ENCODE assay signal across 20 cellular contexts in genomic region chr6:14826456-14826855, GRCh38.
A peak's percentile ranks its signal among the peaks of the same experiment; 100 is the strongest.
DNase-seq lines count a peak whose midpoint lies in the region; ATAC-seq and TF ChIP-seq lines count a peak whose summit lies in the region.
"Had no signal": no experiment of that assay in that cellular context is flagged by ENCODE, and none has a peak within 500 bp of the region (broad histone marks: within the 10 kb centered on the region; RNA-seq: fewer than 3 reads in every experiment).

No MANE protein-coding gene starts in this region.

- no peak overlapping the region for H3K4me3 Mint-ChIP-seq in activated naive CD4-positive, alpha-beta T cell treated with anti-CD3 and anti-CD28 coated beads, Interleukin-2, amount 50 U/mL, for 24 hours
- no peak overlapping the region for H3K4me3 Mint-ChIP-seq in activated naive CD4-positive, alpha-beta T cell treated with anti-CD3 and anti-CD28 coated beads for 36 hours
- H3K4me3 Mint-ChIP-seq in T-helper 17 cell, result no peak overlapping the region
- H3K4me3 Mint-ChIP-seq in stimulated activated naive CD8-positive, alpha-beta T cell treated with anti-CD3 and anti-CD28 coated beads, Interleukin-15, amount 100 ng/mL, for 72 hours, result no peak overlapping the region
- no peak overlapping the region for H3K4me3 Mint-ChIP-seq in osteocyte (ENCODE audit: unreplicated experiment)
- H3K4me3 Mint-ChIP-seq: H9 had no signal

- no peak for DNase-seq in activated naive CD4-positive, alpha-beta T cell treated with anti-CD3 and anti-CD28 coated beads for 36 hours
- DNase-seq in T-helper 17 cell (no peak), mucosa of descending colon (peak; percentile 75 to 88 (median 75)), HCEC 1CT (no peak), osteocyte (ENCODE audit: extremely low spot score, unreplicated experiment) (no peak)
- DNase-seq in stimulated activated naive CD8-positive, alpha-beta T cell treated with anti-CD3 and anti-CD28 coated beads, Interleukin-15, amount 100 ng/mL, for 72 hours, result no peak
- DNase-seq: BE2C, DMS79 treated with DMSO at 0.1 percent for 48 hours, H9, KBM-7, MM.1S, NCI-H1048, NCI-H1436 treated with DMSO at 0.1 percent for 48 hours, NCI-H1930, NCI-H2171 treated with DMSO at 0.1 percent for 48 hours, NCI-H524 treated with DMSO at 0.1 percent for 48 hours had no signal

- peaks cover 9% of the 10 kb centered on the region for H3K4me1 Mint-ChIP-seq in activated naive CD4-positive, alpha-beta T cell treated with anti-CD3 and anti-CD28 coated beads, Interleukin-2, amount 50 U/mL, for 24 hours
- H3K4me1 Mint-ChIP-seq in activated naive CD4-positive, alpha-beta T cell treated with anti-CD3 and anti-CD28 coated beads for 36 hours (ENCODE audit: low read depth), result peaks cover 4% of the 10 kb centered on the region
- H3K4me1 Mint-ChIP-seq in T-helper 17 cell (no peaks in the 10 kb centered on the region), osteocyte (ENCODE audit: unreplicated experiment) (peaks cover 10% of the 10 kb centered on the region)
- H3K4me1 Mint-ChIP-seq in stimulated activated naive CD8-positive, alpha-beta T cell treated with anti-CD3 and anti-CD28 coated beads, Interleukin-15, amount 100 ng/mL, for 72 hours, result no peaks in the 10 kb centered on the region

- H3K9me3 ChIP-seq in T-helper 17 cell (ENCODE audit: control insufficient read depth, low read length, poor library complexity, severe bottlenecking) (no peaks in the 10 kb centered on the region), mucosa of descending colon (no peaks in the 10 kb centered on the region)
- H3K9me3 ChIP-seq: BE2C had no signal

- no peaks in the 10 kb centered on the region for H3K36me3 Mint-ChIP-seq in activated naive CD4-positive, alpha-beta T cell treated with anti-CD3 and anti-CD28 coated beads, Interleukin-2, amount 50 U/mL, for 24 hours
- H3K36me3 Mint-ChIP-seq in activated naive CD4-positive, alpha-beta T cell treated with anti-CD3 and anti-CD28 coated beads for 36 hours (ENCODE audit: low read depth), result no peaks in the 10 kb centered on the region
- H3K36me3 Mint-ChIP-seq in T-helper 17 cell (ENCODE audit: low read depth) (no peaks in the 10 kb centered on the region), osteocyte (ENCODE audit: unreplicated experiment) (no peaks in the 10 kb centered on the region)

- H3K4me3 ChIP-seq in mucosa of descending colon, result no peak overlapping the region
- H3K4me3 ChIP-seq: SJSA1 had no signal

- no peak for ATAC-seq in T-helper 17 cell
- ATAC-seq in mucosa of descending colon, result peak; percentile 94
- no peak for ATAC-seq in stimulated activated naive CD8-positive, alpha-beta T cell treated with anti-CD3 and anti-CD28 coated beads, Interleukin-15, amount 100 ng/mL, for 72 hours
- ATAC-seq: HepG2, Right ventricle myocardium inferior had no signal

- no peak for TF ChIP-seq CTCF in mucosa of descending colon (IDR thresholded peaks at IDR 0.05)
- no peak for TF ChIP-seq CTCF in osteocyte (IDR thresholded peaks at IDR 0.05)

- no peaks in the 10 kb centered on the region for H3K27me3 Mint-ChIP-seq in activated naive CD4-positive, alpha-beta T cell treated with anti-CD3 and anti-CD28 coated beads, Interleukin-2, amount 50 U/mL, for 24 hours
- no peaks in the 10 kb centered on the region for H3K27me3 Mint-ChIP-seq in activated naive CD4-positive, alpha-beta T cell treated with anti-CD3 and anti-CD28 coated beads for 36 hours (ENCODE audit: low read depth)
- peaks cover 18% of the 10 kb centered on the region for H3K27me3 Mint-ChIP-seq in T-helper 17 cell
- H3K27me3 Mint-ChIP-seq in stimulated activated naive CD8-positive, alpha-beta T cell treated with anti-CD3 and anti-CD28 coated beads, Interleukin-15, amount 100 ng/mL, for 72 hours, result no peaks in the 10 kb centered on the region
- H3K27me3 Mint-ChIP-seq in osteocyte (ENCODE audit: unreplicated experiment), result peaks cover 10% of the 10 kb centered on the region

- H3K27ac Mint-ChIP-seq in activated naive CD4-positive, alpha-beta T cell treated with anti-CD3 and anti-CD28 coated beads, Interleukin-2, amount 50 U/mL, for 24 hours, result peak overlapping the region; percentile 61
- H3K27ac Mint-ChIP-seq in activated naive CD4-positive, alpha-beta T cell treated with anti-CD3 and anti-CD28 coated beads for 36 hours, result no peak overlapping the region
- H3K27ac Mint-ChIP-seq in T-helper 17 cell (peak overlapping the region; percentile 12), osteocyte (ENCODE audit: unreplicated experiment) (no peak overlapping the region)
- no peak overlapping the region for H3K27ac Mint-ChIP-seq in stimulated activated naive CD8-positive, alpha-beta T cell treated with anti-CD3 and anti-CD28 coated beads, Interleukin-15, amount 100 ng/mL, for 72 hours

- CTCF ChIA-PET in activated naive CD4-positive, alpha-beta T cell treated with anti-CD3 and anti-CD28 coated beads for 36 hours (lab: Charles Lee), result no interaction called here

- intact Hi-C loops in activated naive CD4-positive, alpha-beta T cell treated with anti-CD3 and anti-CD28 coated beads for 36 hours (cut with micrococcal nuclease), result no loop called here
- intact Hi-C loops in mucosa of descending colon (cut with DNase I, micrococcal nuclease), result no loop called here

- no peaks in the 10 kb centered on the region for H3K9me3 Mint-ChIP-seq in activated naive CD4-positive, alpha-beta T cell treated with anti-CD3 and anti-CD28 coated beads, Interleukin-2, amount 50 U/mL, for 24 hours
- no peaks in the 10 kb centered on the region for H3K9me3 Mint-ChIP-seq in activated naive CD4-positive, alpha-beta T cell treated with anti-CD3 and anti-CD28 coated beads for 36 hours
- H3K9me3 Mint-ChIP-seq in stimulated activated naive CD8-positive, alpha-beta T cell treated with anti-CD3 and anti-CD28 coated beads, Interleukin-15, amount 100 ng/mL, for 72 hours, result peaks cover 0 to 6% of the 10 kb centered on the region in 2 donors
- H3K9me3 Mint-ChIP-seq in osteocyte (ENCODE audit: unreplicated experiment), result no peaks in the 10 kb centered on the region

- H3K36me3 ChIP-seq in mucosa of descending colon (ENCODE audit: low read depth), result no peaks in the 10 kb centered on the region
- H3K36me3 ChIP-seq: BE2C, SJSA1 had no signal

- H3K4me1 ChIP-seq in mucosa of descending colon (ENCODE audit: low read depth), result peaks cover 18% of the 10 kb centered on the region
- H3K4me1 ChIP-seq: BE2C, SJSA1 had no signal

Comparison
In these comparisons a context has a peak if more than half of its experiments do, and no peak if none do; other contexts are left out.
1. H3K27ac Mint-ChIP-seq: peak in activated naive CD4-positive, alpha-beta T cell treated with anti-CD3 and anti-CD28 coated beads, Interleukin-2, amount 50 U/mL, for 24 hours (single experiment) and T-helper 17 cell (single experiment); none in activated naive CD4-positive, alpha-beta T cell treated with anti-CD3 and anti-CD28 coated beads for 36 hours (single experiment), stimulated activated naive CD8-positive, alpha-beta T cell treated with anti-CD3 and anti-CD28 coated beads, Interleukin-15, amount 100 ng/mL, for 72 hours (0 of 2) and osteocyte (single experiment).
2. DNase-seq: peak in mucosa of descending colon (3 of 3); none in activated naive CD4-positive, alpha-beta T cell treated with anti-CD3 and anti-CD28 coated beads for 36 hours (single experiment), T-helper 17 cell (0 of 3), stimulated activated naive CD8-positive, alpha-beta T cell treated with anti-CD3 and anti-CD28 coated beads, Interleukin-15, amount 100 ng/mL, for 72 hours (0 of 2), HCEC 1CT (single experiment) and osteocyte (single experiment).